Comparison of ENCODE assay signal across 29 cellular contexts in the genomic region with DNA sequence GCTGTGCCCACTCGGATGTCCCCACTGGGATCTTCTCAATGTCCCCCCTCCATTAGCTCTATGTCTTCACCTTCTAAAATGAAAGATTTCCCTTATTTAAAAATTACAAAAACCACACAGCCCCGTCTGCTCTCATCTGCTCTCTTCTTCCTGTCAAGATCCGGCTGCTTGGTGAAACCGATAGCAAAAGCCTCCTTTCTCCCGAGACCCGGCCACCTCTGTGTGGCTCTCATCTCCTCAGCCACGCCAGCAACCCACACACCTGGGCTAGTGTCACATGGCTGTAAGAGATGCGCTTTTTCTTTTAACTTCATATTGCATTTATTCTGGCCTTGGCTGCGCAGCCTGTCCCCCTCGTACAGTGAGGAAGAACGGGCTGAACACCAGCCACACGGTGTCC.
"Had no signal": no experiment of that assay in that cellular context is flagged by ENCODE, and none has a peak within 500 bp of the region (broad histone marks: within the 10 kb centered on the region; RNA-seq: fewer than 3 reads in every experiment).

No MANE protein-coding gene starts in this region.

- H3K27ac Mint-ChIP-seq: activated CD4-positive, alpha-beta T cell treated with anti-CD3 and anti-CD28 coated beads for 36 hours; activated CD8-positive, alpha-beta T cell treated with anti-CD3 and anti-CD28 coated beads, Interleukin-2, amount 10 ng/mL, durations not matched to agents 7 days and 5 days; activated naive CD8-positive, alpha-beta T cell treated with anti-CD3 and anti-CD28 coated beads, Interleukin-2, amount 50 U/mL, for 24 hours; activated T-helper 1 cell treated with anti-CD3 and anti-CD28 coated beads, Interleukin-12 subunit alpha, Interleukin-12 subunit beta, Interleukin-2, Interleukin-4 antibody, amounts not matched to agents 30 ng/mL and 10 ng/mL and 1 ng/mL, durations not matched to agents 14 hours and 24 hours and 36 hours had no signal

- H3K27ac ChIP-seq: ascending aorta, Peyer's patch, RWPE1, SJCRH30, VCaP had no signal

- H3K36me3 ChIP-seq: SJCRH30 had no signal

- H3K4me3 Mint-ChIP-seq: activated CD4-positive, alpha-beta T cell treated with anti-CD3 and anti-CD28 coated beads for 36 hours; activated CD8-positive, alpha-beta T cell treated with anti-CD3 and anti-CD28 coated beads, Interleukin-2, amount 10 ng/mL, durations not matched to agents 7 days and 5 days; activated naive CD8-positive, alpha-beta T cell treated with anti-CD3 and anti-CD28 coated beads, Interleukin-2, amount 50 U/mL, for 24 hours; activated T-helper 1 cell treated with anti-CD3 and anti-CD28 coated beads, Interleukin-12 subunit alpha, Interleukin-12 subunit beta, Interleukin-2, Interleukin-4 antibody, amounts not matched to agents 30 ng/mL and 10 ng/mL and 1 ng/mL, durations not matched to agents 14 hours and 24 hours and 36 hours; brain; central memory CD8-positive, alpha-beta T cell had no signal

- ATAC-seq: activated CD4-positive, alpha-beta T cell treated with anti-CD3 and anti-CD28 coated beads for 36 hours; activated CD8-positive, alpha-beta T cell treated with anti-CD3 and anti-CD28 coated beads, Interleukin-2, amount 10 ng/mL, durations not matched to agents 7 days and 5 days; activated naive CD4-positive, alpha-beta T cell treated with anti-CD3 and anti-CD28 coated beads, Interleukin-2, amount 50 U/mL, for 72 hours; activated naive CD8-positive, alpha-beta T cell treated with anti-CD3 and anti-CD28 coated beads, Interleukin-2, amount 50 U/mL, for 24 hours had no signal

- H3K9ac ChIP-seq: SK-N-SH had no signal

- DNase-seq: activated CD4-positive, alpha-beta T cell treated with anti-CD3 and anti-CD28 coated beads for 36 hours; activated CD4-positive, alpha-beta T cell treated with anti-CD3 and anti-CD28 coated beads, Interleukin-2, amount 50 U/mL, for 4 hours; activated CD8-positive, alpha-beta memory T cell treated with anti-CD3 and anti-CD28 coated beads, Interleukin-2, amount 50 U/mL, for 48 hours; activated CD8-positive, alpha-beta T cell treated with anti-CD3 and anti-CD28 coated beads, Interleukin-2, amount 10 ng/mL, durations not matched to agents 7 days and 5 days; activated effector memory CD4-positive, alpha-beta T cell treated with Interleukin-2 at 50 U/mL for 16 hours; activated naive CD4-positive, alpha-beta T cell treated with Interleukin-2 at 50 U/mL for 16 hours; activated naive CD8-positive, alpha-beta T cell treated with anti-CD3 and anti-CD28 coated beads, Interleukin-2, amount 50 U/mL, for 24 hours; activated T-cell treated with anti-CD3 and anti-CD28 coated beads, Interleukin-2, amount 50 U/mL, for 1 hour; amniotic stem cell; MG63; NCI-H1105; NCI-H1436; NCI-H1694 treated with DMSO at 0.1 percent for 48 hours; NCI-H2029 treated with DMSO at 0.1 percent for 48 hours; NCI-H345; NCI-H510A; NCI-H526 treated with DMSO at 0.1 percent for 48 hours; Peyer's patch; Right ventricle myocardium superior; SJCRH30; SK-N-SH; T-helper 9 cell had no signal

- H3K9me3 ChIP-seq: ascending aorta, MG63, Peyer's patch, SJCRH30, SK-N-SH had no signal

- H3K9me2 ChIP-seq: SK-N-SH had no signal

- H3K27me3 ChIP-seq: ascending aorta, MG63, Peyer's patch, SJCRH30 had no signal

- H3K4me3 ChIP-seq: ascending aorta, MG63, Peyer's patch, SJCRH30 had no signal

- H3K9me3 Mint-ChIP-seq: activated naive CD4-positive, alpha-beta T cell treated with anti-CD3 and anti-CD28 coated beads, Interleukin-2, amount 50 U/mL, for 72 hours; activated naive CD8-positive, alpha-beta T cell treated with anti-CD3 and anti-CD28 coated beads, Interleukin-2, amount 50 U/mL, for 24 hours; activated T-helper 1 cell treated with anti-CD3 and anti-CD28 coated beads, Interleukin-12 subunit alpha, Interleukin-12 subunit beta, Interleukin-2, Interleukin-4 antibody, amounts not matched to agents 30 ng/mL and 10 ng/mL and 1 ng/mL, durations not matched to agents 14 hours and 24 hours and 36 hours; brain; central memory CD8-positive, alpha-beta T cell had no signal

- H3K36me3 Mint-ChIP-seq: activated naive CD4-positive, alpha-beta T cell treated with anti-CD3 and anti-CD28 coated beads, Interleukin-2, amount 50 U/mL, for 72 hours had no signal

- H3K4me1 ChIP-seq: ascending aorta, Peyer's patch, SJCRH30 had no signal

- H3K4me2 ChIP-seq: SK-N-SH had no signal

- H3K4me1 Mint-ChIP-seq: activated CD4-positive, alpha-beta T cell treated with anti-CD3 and anti-CD28 coated beads for 36 hours; activated naive CD8-positive, alpha-beta T cell treated with anti-CD3 and anti-CD28 coated beads, Interleukin-2, amount 50 U/mL, for 24 hours; brain; central memory CD8-positive, alpha-beta T cell had no signal
